Comparison of ENCODE assay signal across 20 cellular contexts in the genomic region with DNA sequence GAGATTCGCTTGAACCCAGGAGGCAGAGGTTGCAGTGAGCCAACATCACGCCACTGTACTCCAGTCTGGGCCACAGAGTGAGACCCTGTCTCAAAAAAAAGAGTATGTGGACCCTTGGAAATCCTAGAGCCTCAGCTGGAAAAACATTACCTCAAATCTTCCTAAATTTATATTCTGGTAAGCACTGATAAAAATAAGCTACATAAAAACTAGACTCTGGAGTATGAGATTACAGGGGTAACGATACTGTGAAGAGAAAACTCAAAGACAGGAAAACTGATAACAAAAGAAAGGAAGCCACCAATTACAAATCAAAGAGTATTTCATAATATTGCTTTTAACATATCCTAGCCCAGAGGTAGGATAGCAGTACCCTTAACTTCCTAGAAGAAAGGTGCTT.
"Had no signal": no experiment of that assay in that cellular context is flagged by ENCODE, and none has a peak within 500 bp of the region (broad histone marks: within the 10 kb centered on the region; RNA-seq: fewer than 3 reads in every experiment).

No MANE protein-coding gene starts in this region.

- ATAC-seq: activated T-helper 17 cell treated with anti-CD3 and anti-CD28 coated beads, Interleukin-2, amount 50 U/mL, for 72 hours; stimulated activated naive B cell treated with anti-CD40 and anti-IgM and Interleukin-4, amounts not matched to agents 10 μg/mL and 1 μg/mL and 100 μg/mL, for 72 hours; T-cell had no signal

- H3K4me1 ChIP-seq: breast epithelium had no signal

- H3K27me3 Mint-ChIP-seq: activated T-helper 17 cell treated with anti-CD3 and anti-CD28 coated beads, Interleukin-2, amount 50 U/mL, for 72 hours; stimulated activated naive B cell treated with anti-CD40 and anti-IgM and Interleukin-4, amounts not matched to agents 10 μg/mL and 1 μg/mL and 100 μg/mL, for 72 hours; T-cell had no signal

- DNase-seq: activated CD4-positive, alpha-beta T cell treated with anti-CD3 and anti-CD28 coated beads, Interleukin-2, amount 50 U/mL, for 1 hour; activated CD4-positive, CD25-positive, alpha-beta regulatory T cell treated with anti-CD3 and anti-CD28 coated beads, Interleukin-2, amount 50 U/mL, for 72 hours; activated naive CD4-positive, alpha-beta T cell; activated T-cell treated with anti-CD3 and anti-CD28 coated beads for 4 hours; adrenal gland; heart right ventricle; nucleus accumbens; posterior cingulate gyrus; retina; spleen; stimulated activated CD4-positive, alpha-beta T cell treated with anti-CD3 and anti-CD28 coated beads, Interleukin-4, amount 100 ng/mL, for 4 hours; stimulated activated naive B cell treated with anti-CD40 and anti-IgM and Interleukin-4, amounts not matched to agents 10 μg/mL and 1 μg/mL and 100 μg/mL, for 72 hours; T-cell; T-helper 9 cell had no signal

- H3K4me3 Mint-ChIP-seq: activated T-helper 17 cell treated with anti-CD3 and anti-CD28 coated beads, Interleukin-2, amount 50 U/mL, for 72 hours; nephron; stimulated activated naive B cell treated with anti-CD40 and anti-IgM and Interleukin-4, amounts not matched to agents 10 μg/mL and 1 μg/mL and 100 μg/mL, for 72 hours had no signal

- H3K27me3 ChIP-seq: adrenal gland, breast epithelium, esophagus muscularis mucosa, heart right ventricle, spleen had no signal

- H3K9me3 Mint-ChIP-seq: activated T-helper 17 cell treated with anti-CD3 and anti-CD28 coated beads, Interleukin-2, amount 50 U/mL, for 72 hours; nephron; stimulated activated naive B cell treated with anti-CD40 and anti-IgM and Interleukin-4, amounts not matched to agents 10 μg/mL and 1 μg/mL and 100 μg/mL, for 72 hours; T-cell had no signal

- H3K36me3 ChIP-seq: adrenal gland, breast epithelium, esophagus muscularis mucosa, heart right ventricle, spleen, thoracic aorta had no signal

- H3K27ac ChIP-seq: adrenal gland, breast epithelium, coronary artery, esophagus muscularis mucosa, heart right ventricle, thoracic aorta had no signal

- H3K4me3 ChIP-seq: adrenal gland, breast epithelium, coronary artery, esophagus muscularis mucosa, heart right ventricle, spleen, thoracic aorta had no signal

- H3K27ac Mint-ChIP-seq: activated T-helper 17 cell treated with anti-CD3 and anti-CD28 coated beads, Interleukin-2, amount 50 U/mL, for 72 hours; nephron; stimulated activated naive B cell treated with anti-CD40 and anti-IgM and Interleukin-4, amounts not matched to agents 10 μg/mL and 1 μg/mL and 100 μg/mL, for 72 hours had no signal

- H3K9me3 ChIP-seq: adrenal gland, breast epithelium, esophagus muscularis mucosa, heart right ventricle, spleen, thoracic aorta had no signal
